16 cellular contexts compared by ENCODE assay signal in genomic region chr5:111135946-111136345, GRCh38. TPM values are rescaled to one million over a fixed set of nuclear protein-coding genes. Genes with fewer than 3 reads are reported as not detected.
DNase-seq lines count a peak whose midpoint lies in the region; ATAC-seq and TF ChIP-seq lines count a peak whose summit lies in the region.
"Had no signal": no experiment of that assay in that cellular context is flagged by ENCODE, and none has a peak within 500 bp of the region (broad histone marks: within the 10 kb centered on the region; RNA-seq: fewer than 3 reads in every experiment).

No MANE protein-coding gene starts in this region.

- peaks cover 5% of the 10 kb centered on the region for H3K27me3 Mint-ChIP-seq in activated naive CD8-positive, alpha-beta T cell treated with anti-CD3 and anti-CD28 coated beads for 36 hours
- H3K27me3 Mint-ChIP-seq: CD4-positive, alpha-beta memory T cell; progenitor cell of endocrine pancreas had no signal

- peak; percentile 28 for DNase-seq in G401 (ENCODE audit: low spot score)
- DNase-seq in NB4 (ENCODE audit: low read depth), result peak; percentile 21
- DNase-seq in cerebellum (ENCODE audit: low spot score), result peak; percentile 15
- peak; percentile 35 for DNase-seq in occipital lobe (lab: John Stamatoyannopoulos, UW)
- DNase-seq in stimulated activated CD8-positive, alpha-beta memory T cell treated with anti-CD3 and anti-CD28 coated beads, Interleukin-4, amount 100 ng/mL, for 48 hours, result no peak
- no peak for DNase-seq in activated naive CD8-positive, alpha-beta T cell treated with anti-CD3 and anti-CD28 coated beads for 36 hours
- DNase-seq: activated CD8-positive, alpha-beta T cell treated with anti-CD3 and anti-CD28 coated beads, Interleukin-2, amount 10 ng/mL, durations not matched to agents 7 days and 5 days; activated naive CD4-positive, alpha-beta T cell; CD4-positive, alpha-beta memory T cell; midbrain; MV-4-11; PC-9 had no signal

- TF ChIP-seq POLR2A in NB4 (IDR thresholded peaks at IDR 0.05; ENCODE audit: extremely low read depth, insufficient read length), result no peak

- TF ChIP-seq CTCF in NB4 (IDR thresholded peaks at IDR 0.05; ENCODE audit: low read depth, low read length), result no peak

- H3K4me3 ChIP-seq in NB4 (ENCODE audit: low read depth, low read length), result no peak overlapping the region
- H3K4me3 ChIP-seq: PC-9 had no signal

- H3K36me3 Mint-ChIP-seq in activated naive CD8-positive, alpha-beta T cell treated with anti-CD3 and anti-CD28 coated beads for 36 hours, result no peaks in the 10 kb centered on the region
- H3K36me3 Mint-ChIP-seq: CD4-positive, alpha-beta memory T cell; stimulated activated memory B cell treated with anti-CD40 and anti-IgM and Interleukin-4, amounts not matched to agents 10 μg/mL and 1 μg/mL and 100 μg/mL, for 72 hours had no signal

- ATAC-seq in GM21737 (IDR thresholded peaks at IDR 0.05; ENCODE audit: unreplicated experiment), result no peak
- ATAC-seq in GM21360 (IDR thresholded peaks at IDR 0.05; ENCODE audit: unreplicated experiment), result no peak
- ATAC-seq: activated CD8-positive, alpha-beta T cell treated with anti-CD3 and anti-CD28 coated beads, Interleukin-2, amount 10 ng/mL, durations not matched to agents 7 days and 5 days had no signal

- H3K4me3 Mint-ChIP-seq in activated naive CD8-positive, alpha-beta T cell treated with anti-CD3 and anti-CD28 coated beads for 36 hours, result no peak overlapping the region
- H3K4me3 Mint-ChIP-seq: activated CD8-positive, alpha-beta T cell treated with anti-CD3 and anti-CD28 coated beads, Interleukin-2, amount 10 ng/mL, durations not matched to agents 7 days and 5 days; CD4-positive, alpha-beta memory T cell; stimulated activated memory B cell treated with anti-CD40 and anti-IgM and Interleukin-4, amounts not matched to agents 10 μg/mL and 1 μg/mL and 100 μg/mL, for 72 hours had no signal

- peaks cover 14% of the 10 kb centered on the region for H3K4me1 Mint-ChIP-seq in activated naive CD8-positive, alpha-beta T cell treated with anti-CD3 and anti-CD28 coated beads for 36 hours
- H3K4me1 Mint-ChIP-seq: CD4-positive, alpha-beta memory T cell had no signal

- in situ Hi-C loops in G401 (cut with HindIII; ENCODE audit: low sequenced_read_pairs), result no loop called here

- no peak overlapping the region for H3K27ac Mint-ChIP-seq in activated naive CD8-positive, alpha-beta T cell treated with anti-CD3 and anti-CD28 coated beads for 36 hours
- H3K27ac Mint-ChIP-seq: activated CD8-positive, alpha-beta T cell treated with anti-CD3 and anti-CD28 coated beads, Interleukin-2, amount 10 ng/mL, durations not matched to agents 7 days and 5 days; CD4-positive, alpha-beta memory T cell; progenitor cell of endocrine pancreas; stimulated activated memory B cell treated with anti-CD40 and anti-IgM and Interleukin-4, amounts not matched to agents 10 μg/mL and 1 μg/mL and 100 μg/mL, for 72 hours had no signal

- H3K9me3 Mint-ChIP-seq in activated naive CD8-positive, alpha-beta T cell treated with anti-CD3 and anti-CD28 coated beads for 36 hours, result no peaks in the 10 kb centered on the region
- H3K9me3 Mint-ChIP-seq: stimulated activated memory B cell treated with anti-CD40 and anti-IgM and Interleukin-4, amounts not matched to agents 10 μg/mL and 1 μg/mL and 100 μg/mL, for 72 hours had no signal

RNA-seq across cellular contexts. Expression of gene WDR36, which starts 43.8 kb away (rescaled TPM):
- total RNA-seq in G401 (2014; rRNA removed; shearing (Covaris generic)), result 26.8 and 44.0 TPM in 2 replicates
- total RNA-seq in cerebellum (36.2 TPM), occipital lobe (61.8 TPM)
- total RNA-seq in activated naive CD8-positive, alpha-beta T cell treated with anti-CD3 and anti-CD28 coated beads for 36 hours, result 10 to 100 TPM; 79.7 to 80.7 TPM

Comparison
In these comparisons a context has a peak if more than half of its experiments do, and no peak if none do; other contexts are left out.
1. DNase-seq: peak in G401 (single experiment), NB4 (single experiment), cerebellum (single experiment) and occipital lobe (single experiment); none in stimulated activated CD8-positive, alpha-beta memory T cell treated with anti-CD3 and anti-CD28 coated beads, Interleukin-4, amount 100 ng/mL, for 48 hours (single experiment) and activated naive CD8-positive, alpha-beta T cell treated with anti-CD3 and anti-CD28 coated beads for 36 hours (single experiment).